Comparison of ENCODE assay signal across 11 cellular contexts in genomic region chr1:229117664-229118300, GRCh38.
DNase-seq lines count a peak whose midpoint lies in the region; ATAC-seq and TF ChIP-seq lines count a peak whose summit lies in the region.
"Had no signal": no experiment of that assay in that cellular context is flagged by ENCODE, and none has a peak within 500 bp of the region (broad histone marks: within the 10 kb centered on the region; RNA-seq: fewer than 3 reads in every experiment).

No MANE protein-coding gene starts in this region.

- TF ChIP-seq CTCF in LNCaP clone FGC (IDR thresholded peaks at IDR 0.05; ENCODE audit: control insufficient read depth, extremely low read depth, insufficient read depth) (no peak), mesothelial cell of epicardium (IDR thresholded peaks at IDR 0.05; ENCODE audit: unreplicated experiment) (no peak)

- H3K9me3 Mint-ChIP-seq in mesothelial cell of epicardium = peaks cover 4% of the 10 kb centered on the region
- H3K9me3 Mint-ChIP-seq: activated T-cell treated with anti-CD3 and anti-CD28 coated beads, Interleukin-2, amount 50 U/mL, for 4 hours had no signal

- peak overlapping the region; percentile 24 for H3K27ac Mint-ChIP-seq in mesothelial cell of epicardium

- H3K27me3 Mint-ChIP-seq in mesothelial cell of epicardium (ENCODE audit: low read depth) = no peaks in the 10 kb centered on the region

- no peak for ATAC-seq in GM21515 (IDR thresholded peaks at IDR 0.05; ENCODE audit: unreplicated experiment)
- no peak for ATAC-seq in GM21390 (IDR thresholded peaks at IDR 0.05; ENCODE audit: unreplicated experiment)
- ATAC-seq: activated T-cell treated with anti-CD3 and anti-CD28 coated beads, Interleukin-2, amount 50 U/mL, for 4 hours had no signal

- peaks cover 2% of the 10 kb centered on the region for H3K36me3 Mint-ChIP-seq in mesothelial cell of epicardium

- no peak overlapping the region for H3K4me3 ChIP-seq in LNCaP clone FGC (ENCODE audit: low read depth, low read length)
- H3K4me3 ChIP-seq: SJSA1 had no signal

- DNase-seq in AG08396 (ENCODE audit: low spot score) = peak; percentile 10
- DNase-seq in LNCaP clone FGC (ENCODE audit: low read depth) = peak; percentile 39
- DNase-seq in dermis microvascular lymphatic vessel endothelial cell (ENCODE audit: low read depth in 2 of 2) = peak; percentile 16 to 28
- DNase-seq in mesothelial cell of epicardium (ENCODE audit: low spot score in 2 of 2, unreplicated experiment in 2 of 2) = no peak
- DNase-seq in mesenteric fat pad (ENCODE audit: low spot score) = no peak
- no peak for DNase-seq in central memory CD4-positive, alpha-beta T cell
- DNase-seq: activated T-cell treated with anti-CD3 and anti-CD28 coated beads, Interleukin-2, amount 50 U/mL, for 4 hours; Caco-2 had no signal

- H3K4me3 Mint-ChIP-seq in mesothelial cell of epicardium = no peak overlapping the region
- H3K4me3 Mint-ChIP-seq: activated T-cell treated with anti-CD3 and anti-CD28 coated beads, Interleukin-2, amount 50 U/mL, for 4 hours had no signal

- H3K4me1 Mint-ChIP-seq in mesothelial cell of epicardium = peaks cover 44% of the 10 kb centered on the region

Comparison
In these comparisons a context has a peak if more than half of its experiments do, and no peak if none do; other contexts are left out.
1. DNase-seq: peak in AG08396 (single experiment), LNCaP clone FGC (single experiment) and dermis microvascular lymphatic vessel endothelial cell (2 of 2); none in mesothelial cell of epicardium (0 of 2), mesenteric fat pad (single experiment) and central memory CD4-positive, alpha-beta T cell (single experiment).